1 cellular context compared by ENCODE assay signal in genomic region chr7:148260605-148261004, GRCh38.
TF ChIP-seq lines count a peak whose summit lies in the region.

No MANE protein-coding gene starts in this region.

TF ChIP-seq in K562, 482 proteins besides CTCF, POLR2A, EP300 and RAD21:
- no peak for TF ChIP-seq CREM (IDR thresholded peaks at IDR 0.05; ENCODE audit: low read depth)
- no peak for TF ChIP-seq ERF (CRISPR knock-in tag; IDR thresholded peaks at IDR 0.05)
- TF ChIP-seq TAF9B (IDR thresholded peaks at IDR 0.05; ENCODE audit: partially characterized antibody): no peak
- no peak for TF ChIP-seq ETV6 (IDR thresholded peaks at IDR 0.05; ENCODE audit: borderline replicate concordance in 1 of 2, low read depth in 2 of 2, low read length in 1 of 2)
- TF ChIP-seq ETV6 (CRISPR knock-in tag; IDR thresholded peaks at IDR 0.05; ENCODE audit: borderline replicate concordance): no peak
- no peak for TF ChIP-seq TRIM28 (IDR thresholded peaks at IDR 0.05)
- TF ChIP-seq ILK (tag; IDR thresholded peaks at IDR 0.05; ENCODE audit: borderline replicate concordance, low read depth): no peak
- TF ChIP-seq GMEB1 (CRISPR knock-in tag; IDR thresholded peaks at IDR 0.05): no peak
- no peak for TF ChIP-seq REST (CRISPR knock-in tag; IDR thresholded peaks at IDR 0.05; ENCODE audit: low read depth)
TF ChIP-seq in K562: peak in this region for 0.
